In genomic region chr1:205774277-205775014, GRCh38 we compare ENCODE assay signal across 8 cellular contexts. TPM values are rescaled to one million over a fixed set of nuclear protein-coding genes. Genes with fewer than 3 reads are reported as not detected.
DNase-seq lines count a peak whose midpoint lies in the region; ATAC-seq and TF ChIP-seq lines count a peak whose summit lies in the region.

No MANE protein-coding gene starts in this region.

- peaks cover 0 to 29% (median 5%) of the 10 kb centered on the region in 3 donors for H3K4me1 ChIP-seq in gastroesophageal sphincter
- no peaks in the 10 kb centered on the region for H3K4me1 ChIP-seq in parathyroid adenoma

- H3K4me3 Mint-ChIP-seq in activated T-helper 1 cell treated with anti-CD3 and anti-CD28 coated beads, Interleukin-12 subunit alpha, Interleukin-12 subunit beta, Interleukin-2, Interleukin-4 antibody, amounts not matched to agents 30 ng/mL and 10 ng/mL and 1 ng/mL, durations not matched to agents 14 hours and 24 hours and 36 hours, result peak overlapping the region; percentile 88

- H3K79me2 ChIP-seq in parathyroid adenoma, result no peaks in the 10 kb centered on the region

- no peak for TF ChIP-seq POLR2A in gastroesophageal sphincter (IDR thresholded peaks at IDR 0.05)

- peaks cover 63% of the 10 kb centered on the region for H3K4me1 Mint-ChIP-seq in activated T-helper 1 cell treated with anti-CD3 and anti-CD28 coated beads, Interleukin-12 subunit alpha, Interleukin-12 subunit beta, Interleukin-2, Interleukin-4 antibody, amounts not matched to agents 30 ng/mL and 10 ng/mL and 1 ng/mL, durations not matched to agents 14 hours and 24 hours and 36 hours (ENCODE audit: low read depth)

- H3K4me2 ChIP-seq in parathyroid adenoma (ENCODE audit: low read length), result peak overlapping the region; percentile 98

- no peak for TF ChIP-seq EP300 in gastroesophageal sphincter (IDR thresholded peaks at IDR 0.05)

- DNase-seq in NCI-H2227 (lab: John Stamatoyannopoulos, UW; ENCODE audit: unreplicated experiment) (peak; percentile 15), NCI-H2227 treated with DMSO at 0.1 percent for 48 hours (lab: John Stamatoyannopoulos, UW) (no peak), NAMALWA (ENCODE audit: low spot score) (peak; percentile 46), NCI-H128 (lab: John Stamatoyannopoulos, UW; ENCODE audit: unreplicated experiment) (no peak), NCI-H446 (lab: John Stamatoyannopoulos, UW) (no peak)
- DNase-seq in activated T-helper 1 cell treated with anti-CD3 and anti-CD28 coated beads, Interleukin-12 subunit alpha, Interleukin-12 subunit beta, Interleukin-2, Interleukin-4 antibody, amounts not matched to agents 30 ng/mL and 10 ng/mL and 1 ng/mL, durations not matched to agents 14 hours and 24 hours and 36 hours (ENCODE audit: low spot score), result peak; percentile 42

- H3K4me3 ChIP-seq in gastroesophageal sphincter, result peak overlapping the region; percentile 70 to 90
- peak overlapping the region; percentile 98 for H3K4me3 ChIP-seq in parathyroid adenoma (ENCODE audit: low read depth, low read length)

- peak overlapping the region; percentile 90 for H2AFZ ChIP-seq in parathyroid adenoma

- H3K36me3 ChIP-seq in gastroesophageal sphincter (peaks cover 0 to 5% of the 10 kb centered on the region in 2 donors), parathyroid adenoma (ENCODE audit: control insufficient read depth, insufficient read depth, low read length) (no peaks in the 10 kb centered on the region)

- no peaks in the 10 kb centered on the region for H3K9me3 Mint-ChIP-seq in activated T-helper 1 cell treated with anti-CD3 and anti-CD28 coated beads, Interleukin-12 subunit alpha, Interleukin-12 subunit beta, Interleukin-2, Interleukin-4 antibody, amounts not matched to agents 30 ng/mL and 10 ng/mL and 1 ng/mL, durations not matched to agents 14 hours and 24 hours and 36 hours

- TF ChIP-seq CTCF in gastroesophageal sphincter (IDR thresholded peaks at IDR 0.05), result no peak
- TF ChIP-seq CTCF in parathyroid adenoma (IDR thresholded peaks at IDR 0.05), result no peak

- H3K9me3 ChIP-seq in gastroesophageal sphincter (no peaks in the 10 kb centered on the region), parathyroid adenoma (ENCODE audit: control insufficient read depth, low read length) (no peaks in the 10 kb centered on the region)

- H3K27ac ChIP-seq in gastroesophageal sphincter, result peak overlapping the region in 3 of 4 donors; percentile 74 to 85 (median 75)
- no peak overlapping the region for H3K27ac ChIP-seq in parathyroid adenoma

- H3K27me3 ChIP-seq in gastroesophageal sphincter (no peaks in the 10 kb centered on the region), parathyroid adenoma (ENCODE audit: control insufficient read depth, insufficient read depth, low read length) (no peaks in the 10 kb centered on the region)

- no peak overlapping the region for H3K9ac ChIP-seq in parathyroid adenoma

- peaks cover 34% of the 10 kb centered on the region for H3K36me3 Mint-ChIP-seq in activated T-helper 1 cell treated with anti-CD3 and anti-CD28 coated beads, Interleukin-12 subunit alpha, Interleukin-12 subunit beta, Interleukin-2, Interleukin-4 antibody, amounts not matched to agents 30 ng/mL and 10 ng/mL and 1 ng/mL, durations not matched to agents 14 hours and 24 hours and 36 hours (ENCODE audit: low read depth)

- WGBS in gastroesophageal sphincter (ENCODE audit: low coverage in 1 of 2), 2 donors, result 2 to 11% methylated on average over 10 to 19 of the region's 33 CpGs

- peak; percentile 36 for ATAC-seq in gastroesophageal sphincter

- H3K27me3 Mint-ChIP-seq in activated T-helper 1 cell treated with anti-CD3 and anti-CD28 coated beads, Interleukin-12 subunit alpha, Interleukin-12 subunit beta, Interleukin-2, Interleukin-4 antibody, amounts not matched to agents 30 ng/mL and 10 ng/mL and 1 ng/mL, durations not matched to agents 14 hours and 24 hours and 36 hours (ENCODE audit: insufficient read depth), result no peaks in the 10 kb centered on the region

- intact Hi-C loops in activated T-helper 1 cell treated with anti-CD3 and anti-CD28 coated beads, Interleukin-12 subunit alpha, Interleukin-12 subunit beta, Interleukin-2, Interleukin-4 antibody, amounts not matched to agents 30 ng/mL and 10 ng/mL and 1 ng/mL, durations not matched to agents 14 hours and 24 hours and 36 hours (cut with micrococcal nuclease), result loop anchor here (1.0 to 5.0 kb wide), 5 partner anchors 39 to 182 kb away; partner anchors contain the start of genes ELK4 and SLC41A1

- peak overlapping the region; percentile 92 for H3K27ac Mint-ChIP-seq in activated T-helper 1 cell treated with anti-CD3 and anti-CD28 coated beads, Interleukin-12 subunit alpha, Interleukin-12 subunit beta, Interleukin-2, Interleukin-4 antibody, amounts not matched to agents 30 ng/mL and 10 ng/mL and 1 ng/mL, durations not matched to agents 14 hours and 24 hours and 36 hours

RNA-seq across cellular contexts. Expression of gene RAB29, which starts 0.8 kb away (rescaled TPM):
- 37.2 and 38.1 TPM in 2 replicates for total RNA-seq in activated T-helper 1 cell treated with anti-CD3 and anti-CD28 coated beads, Interleukin-12 subunit alpha, Interleukin-12 subunit beta, Interleukin-2, Interleukin-4 antibody, amounts not matched to agents 30 ng/mL and 10 ng/mL and 1 ng/mL, durations not matched to agents 14 hours and 24 hours and 36 hours
- 10 to 100 TPM; 17.0 to 74.8 (median 43.4) TPM for total RNA-seq in gastroesophageal sphincter

RNA-seq across cellular contexts. Expression of gene NUCKS1, which starts 24.5 kb away (rescaled TPM):
- 146 and 147 TPM in 2 replicates for total RNA-seq in activated T-helper 1 cell treated with anti-CD3 and anti-CD28 coated beads, Interleukin-12 subunit alpha, Interleukin-12 subunit beta, Interleukin-2, Interleukin-4 antibody, amounts not matched to agents 30 ng/mL and 10 ng/mL and 1 ng/mL, durations not matched to agents 14 hours and 24 hours and 36 hours
- 100 to 1,000 TPM; 130 to 180 (median 138) TPM for total RNA-seq in gastroesophageal sphincter

RNA-seq across cellular contexts. Expression of gene SLC41A1, which starts 38.6 kb away (rescaled TPM):
- total RNA-seq in activated T-helper 1 cell treated with anti-CD3 and anti-CD28 coated beads, Interleukin-12 subunit alpha, Interleukin-12 subunit beta, Interleukin-2, Interleukin-4 antibody, amounts not matched to agents 30 ng/mL and 10 ng/mL and 1 ng/mL, durations not matched to agents 14 hours and 24 hours and 36 hours, result 33.9 and 34.8 TPM in 2 replicates
- total RNA-seq in gastroesophageal sphincter, result 10 to 100 TPM; 20.9 to 38.7 (median 29.1) TPM

Comparison
In these comparisons a context has a peak if more than half of its experiments do, and no peak if none do; other contexts are left out.
1. DNase-seq: peak in NCI-H2227 (single experiment), NAMALWA (single experiment) and activated T-helper 1 cell treated with anti-CD3 and anti-CD28 coated beads, Interleukin-12 subunit alpha, Interleukin-12 subunit beta, Interleukin-2, Interleukin-4 antibody, amounts not matched to agents 30 ng/mL and 10 ng/mL and 1 ng/mL, durations not matched to agents 14 hours and 24 hours and 36 hours (single experiment); none in NCI-H2227 treated with DMSO at 0.1 percent for 48 hours (single experiment), NCI-H128 (single experiment) and NCI-H446 (0 of 2).